In genomic region chr11:60133917-60134316, GRCh38 we compare ENCODE assay signal across 41 cellular contexts. TPM values are rescaled to one million over a fixed set of nuclear protein-coding genes. Genes with fewer than 3 reads are reported as not detected.
"Had no signal": no experiment of that assay in that cellular context is flagged by ENCODE, and none has a peak within 500 bp of the region (broad histone marks: within the 10 kb centered on the region; RNA-seq: fewer than 3 reads in every experiment).

No MANE protein-coding gene starts in this region.

- H3K27me3 ChIP-seq: adrenal gland, ascending aorta, body of pancreas, brain microvascular endothelial cell, breast epithelium, cardiac muscle cell had no signal

- H3K4me1 ChIP-seq: adrenal gland, ascending aorta, breast epithelium had no signal

- H3K27ac Mint-ChIP-seq: activated naive CD4-positive, alpha-beta T cell treated with anti-CD3 and anti-CD28 coated beads for 36 hours; activated naive CD4-positive, alpha-beta T cell treated with anti-CD3 and anti-CD28 coated beads, Interleukin-2, amount 10 ng/mL, durations not matched to agents 7 days and 5 days; activated naive CD4-positive, alpha-beta T cell treated with anti-CD3 and anti-CD28 coated beads, Interleukin-2, amount 50 U/mL, for 24 hours; activated naive CD4-positive, alpha-beta T cell treated with anti-CD3 and anti-CD28 coated beads, Interleukin-2, amount 50 U/mL, for 72 hours; activated naive CD8-positive, alpha-beta T cell; activated naive CD8-positive, alpha-beta T cell treated with anti-CD3 and anti-CD28 coated beads for 36 hours; activated naive CD8-positive, alpha-beta T cell treated with anti-CD3 and anti-CD28 coated beads, Interleukin-2, amount 10 ng/mL, durations not matched to agents 7 days and 5 days; activated naive CD8-positive, alpha-beta T cell treated with anti-CD3 and anti-CD28 coated beads, Interleukin-2, amount 50 U/mL, for 24 hours; activated T-cell treated with anti-CD3 and anti-CD28 coated beads, Interleukin-2, amount 50 U/mL, for 24 hours; activated T-cell treated with anti-CD3 and anti-CD28 coated beads, Interleukin-2, amount 50 U/mL, for 72 hours; activated T-helper 1 cell treated with anti-CD3 and anti-CD28 coated beads, Interleukin-12 subunit alpha, Interleukin-12 subunit beta, Interleukin-2, Interleukin-4 antibody, amounts not matched to agents 30 ng/mL and 10 ng/mL and 1 ng/mL, durations not matched to agents 14 hours and 24 hours and 36 hours; activated T-helper 17 cell treated with anti-CD3 and anti-CD28 coated beads, Interleukin-2, amount 50 U/mL, for 72 hours; activated T-helper 2 cell treated with anti-CD3 and anti-CD28 coated beads, Interferon-gamma antibody, Interleukin-2, Interleukin-4, amounts not matched to agents 10 μg/mL and 5 μg/mL and 100 μg/mL, durations not matched to agents 14 hours and 24 hours and 36 hours; brain had no signal

- H3K4me3 Mint-ChIP-seq: activated naive CD4-positive, alpha-beta T cell treated with anti-CD3 and anti-CD28 coated beads for 36 hours; activated naive CD4-positive, alpha-beta T cell treated with anti-CD3 and anti-CD28 coated beads, Interleukin-2, amount 10 ng/mL, durations not matched to agents 7 days and 5 days; activated naive CD4-positive, alpha-beta T cell treated with anti-CD3 and anti-CD28 coated beads, Interleukin-2, amount 50 U/mL, for 24 hours; activated naive CD8-positive, alpha-beta T cell; activated naive CD8-positive, alpha-beta T cell treated with anti-CD3 and anti-CD28 coated beads for 36 hours; activated naive CD8-positive, alpha-beta T cell treated with anti-CD3 and anti-CD28 coated beads, Interleukin-2, amount 10 ng/mL, durations not matched to agents 7 days and 5 days; activated naive CD8-positive, alpha-beta T cell treated with anti-CD3 and anti-CD28 coated beads, Interleukin-2, amount 50 U/mL, for 24 hours; activated T-cell treated with anti-CD3 and anti-CD28 coated beads, Interleukin-2, amount 50 U/mL, for 24 hours; activated T-cell treated with anti-CD3 and anti-CD28 coated beads, Interleukin-2, amount 50 U/mL, for 4 hours; activated T-cell treated with anti-CD3 and anti-CD28 coated beads, Interleukin-2, amount 50 U/mL, for 72 hours; activated T-helper 1 cell treated with anti-CD3 and anti-CD28 coated beads, Interleukin-12 subunit alpha, Interleukin-12 subunit beta, Interleukin-2, Interleukin-4 antibody, amounts not matched to agents 30 ng/mL and 10 ng/mL and 1 ng/mL, durations not matched to agents 14 hours and 24 hours and 36 hours; activated T-helper 17 cell treated with anti-CD3 and anti-CD28 coated beads, Interleukin-2, amount 50 U/mL, for 72 hours; brain; central memory CD8-positive, alpha-beta T cell had no signal

- DNase-seq: activated effector memory CD4-positive, alpha-beta T cell treated with anti-CD3 and anti-CD28 coated beads, Interleukin-2, amount 50 U/mL, for 16 hours; activated effector memory CD4-positive, alpha-beta T cell treated with Interleukin-2 at 50 U/mL for 16 hours; activated gamma-delta T cell; activated gamma-delta T cell treated with Interleukin-2 at 50 U/mL for 16 hours; activated naive CD4-positive, alpha-beta T cell; activated naive CD4-positive, alpha-beta T cell treated with anti-CD3 and anti-CD28 coated beads for 36 hours; activated naive CD4-positive, alpha-beta T cell treated with anti-CD3 and anti-CD28 coated beads, Interleukin-2, amount 10 ng/mL, durations not matched to agents 7 days and 5 days; activated naive CD4-positive, alpha-beta T cell treated with anti-CD3 and anti-CD28 coated beads, Interleukin-2, amount 50 U/mL, for 16 hours; activated naive CD4-positive, alpha-beta T cell treated with Interleukin-2 at 50 U/mL for 16 hours; activated naive CD8-positive, alpha-beta T cell treated with anti-CD3 and anti-CD28 coated beads for 36 hours; activated naive CD8-positive, alpha-beta T cell treated with anti-CD3 and anti-CD28 coated beads, Interleukin-2, amount 10 ng/mL, durations not matched to agents 7 days and 5 days; activated naive CD8-positive, alpha-beta T cell treated with anti-CD3 and anti-CD28 coated beads, Interleukin-2, amount 50 U/mL, for 24 hours; activated T-cell treated with anti-CD3 and anti-CD28 coated beads, Interleukin-2, amount 50 U/mL, for 24 hours; activated T-cell treated with anti-CD3 and anti-CD28 coated beads, Interleukin-2, amount 50 U/mL, for 4 hours; activated T-cell treated with anti-CD3 and anti-CD28 coated beads, Interleukin-2, amount 50 U/mL, for 48 hours; activated T-cell treated with anti-CD3 and anti-CD28 coated beads, Interleukin-2, amount 50 U/mL, for 72 hours; adrenal gland; amniotic stem cell; amygdala; anterior cingulate cortex; aorta; body of pancreas; brain microvascular endothelial cell; caudate nucleus; central memory CD4-positive, alpha-beta T cell; cerebellar nuclear complex had no signal

- H3K36me3 Mint-ChIP-seq: activated naive CD4-positive, alpha-beta T cell treated with anti-CD3 and anti-CD28 coated beads, Interleukin-2, amount 10 ng/mL, durations not matched to agents 7 days and 5 days; activated naive CD4-positive, alpha-beta T cell treated with anti-CD3 and anti-CD28 coated beads, Interleukin-2, amount 50 U/mL, for 24 hours; activated naive CD8-positive, alpha-beta T cell; activated naive CD8-positive, alpha-beta T cell treated with anti-CD3 and anti-CD28 coated beads for 36 hours; activated naive CD8-positive, alpha-beta T cell treated with anti-CD3 and anti-CD28 coated beads, Interleukin-2, amount 10 ng/mL, durations not matched to agents 7 days and 5 days; brain had no signal

- H3K4me1 Mint-ChIP-seq: activated naive CD4-positive, alpha-beta T cell treated with anti-CD3 and anti-CD28 coated beads, Interleukin-2, amount 10 ng/mL, durations not matched to agents 7 days and 5 days; activated naive CD4-positive, alpha-beta T cell treated with anti-CD3 and anti-CD28 coated beads, Interleukin-2, amount 50 U/mL, for 24 hours; activated naive CD8-positive, alpha-beta T cell treated with anti-CD3 and anti-CD28 coated beads for 36 hours; activated naive CD8-positive, alpha-beta T cell treated with anti-CD3 and anti-CD28 coated beads, Interleukin-2, amount 10 ng/mL, durations not matched to agents 7 days and 5 days; activated naive CD8-positive, alpha-beta T cell treated with anti-CD3 and anti-CD28 coated beads, Interleukin-2, amount 50 U/mL, for 24 hours; activated T-helper 17 cell treated with anti-CD3 and anti-CD28 coated beads, Interleukin-2, amount 50 U/mL, for 72 hours; brain; central memory CD8-positive, alpha-beta T cell had no signal

- H3K27me3 Mint-ChIP-seq: activated naive CD4-positive, alpha-beta T cell treated with anti-CD3 and anti-CD28 coated beads, Interleukin-2, amount 10 ng/mL, durations not matched to agents 7 days and 5 days; activated naive CD8-positive, alpha-beta T cell treated with anti-CD3 and anti-CD28 coated beads, Interleukin-2, amount 10 ng/mL, durations not matched to agents 7 days and 5 days had no signal

- H3K27ac ChIP-seq: adrenal gland, ascending aorta, body of pancreas, brain microvascular endothelial cell, breast epithelium, cardiac muscle cell had no signal

- H3K9me3 Mint-ChIP-seq: activated naive CD4-positive, alpha-beta T cell treated with anti-CD3 and anti-CD28 coated beads, Interleukin-2, amount 10 ng/mL, durations not matched to agents 7 days and 5 days; activated T-cell treated with anti-CD3 and anti-CD28 coated beads, Interleukin-2, amount 50 U/mL, for 72 hours; activated T-helper 1 cell treated with anti-CD3 and anti-CD28 coated beads, Interleukin-12 subunit alpha, Interleukin-12 subunit beta, Interleukin-2, Interleukin-4 antibody, amounts not matched to agents 30 ng/mL and 10 ng/mL and 1 ng/mL, durations not matched to agents 14 hours and 24 hours and 36 hours; activated T-helper 17 cell treated with anti-CD3 and anti-CD28 coated beads, Interleukin-2, amount 50 U/mL, for 72 hours; activated T-helper 2 cell treated with anti-CD3 and anti-CD28 coated beads, Interferon-gamma antibody, Interleukin-2, Interleukin-4, amounts not matched to agents 10 μg/mL and 5 μg/mL and 100 μg/mL, durations not matched to agents 14 hours and 24 hours and 36 hours; central memory CD8-positive, alpha-beta T cell had no signal

- H3K9me3 ChIP-seq: adrenal gland, body of pancreas had no signal

- H3K4me3 ChIP-seq: adrenal gland, ascending aorta, body of pancreas, breast epithelium, cardiac muscle cell had no signal

- H3K36me3 ChIP-seq: adrenal gland, ascending aorta, brain microvascular endothelial cell, breast epithelium, cardiac muscle cell had no signal

- FAIRE-seq: astrocyte, bronchial epithelial cell had no signal

- ATAC-seq: activated naive CD4-positive, alpha-beta T cell treated with anti-CD3 and anti-CD28 coated beads, Interleukin-2, amount 50 U/mL, for 72 hours; activated naive CD8-positive, alpha-beta T cell treated with anti-CD3 and anti-CD28 coated beads, Interleukin-2, amount 50 U/mL, for 24 hours; activated T-cell treated with anti-CD3 and anti-CD28 coated beads, Interleukin-2, amount 50 U/mL, for 4 hours; activated T-cell treated with anti-CD3 and anti-CD28 coated beads, Interleukin-2, amount 50 U/mL, for 72 hours; activated T-helper 17 cell treated with anti-CD3 and anti-CD28 coated beads, Interleukin-2, amount 50 U/mL, for 72 hours; body of pancreas had no signal

RNA-seq across cellular contexts. Expression of gene MS4A2, which starts 45.5 kb away (rescaled TPM):
- total RNA-seq: activated naive CD4-positive, alpha-beta T cell treated with anti-CD3 and anti-CD28 coated beads for 36 hours; activated naive CD4-positive, alpha-beta T cell treated with anti-CD3 and anti-CD28 coated beads, Interleukin-2, amount 50 U/mL, for 72 hours; activated naive CD8-positive, alpha-beta T cell treated with anti-CD3 and anti-CD28 coated beads for 36 hours; activated naive CD8-positive, alpha-beta T cell treated with anti-CD3 and anti-CD28 coated beads, Interleukin-2, amount 10 ng/mL, durations not matched to agents 7 days and 5 days; activated T-cell treated with anti-CD3 and anti-CD28 coated beads, Interleukin-2, amount 50 U/mL, for 4 hours; activated T-cell treated with anti-CD3 and anti-CD28 coated beads, Interleukin-2, amount 50 U/mL, for 72 hours; activated T-helper 1 cell treated with anti-CD3 and anti-CD28 coated beads, Interleukin-12 subunit alpha, Interleukin-12 subunit beta, Interleukin-2, Interleukin-4 antibody, amounts not matched to agents 30 ng/mL and 10 ng/mL and 1 ng/mL, durations not matched to agents 14 hours and 24 hours and 36 hours; activated T-helper 17 cell treated with anti-CD3 and anti-CD28 coated beads, Interleukin-2, amount 50 U/mL, for 72 hours; activated T-helper 2 cell treated with anti-CD3 and anti-CD28 coated beads, Interferon-gamma antibody, Interleukin-2, Interleukin-4, amounts not matched to agents 10 μg/mL and 5 μg/mL and 100 μg/mL, durations not matched to agents 14 hours and 24 hours and 36 hours; ascending aorta; astrocyte; bronchial epithelial cell; cardiac muscle cell; cerebellum; chondrocyte had no signal
- polyA plus RNA-seq: cardiac muscle cell had no signal

RNA-seq across cellular contexts. Expression of gene MS4A6A, which starts 49.0 kb away (rescaled TPM):
- total RNA-seq: activated naive CD4-positive, alpha-beta T cell treated with anti-CD3 and anti-CD28 coated beads for 36 hours; activated naive CD4-positive, alpha-beta T cell treated with anti-CD3 and anti-CD28 coated beads, Interleukin-2, amount 50 U/mL, for 72 hours; activated naive CD8-positive, alpha-beta T cell treated with anti-CD3 and anti-CD28 coated beads for 36 hours; activated T-cell treated with anti-CD3 and anti-CD28 coated beads, Interleukin-2, amount 50 U/mL, for 4 hours; activated T-cell treated with anti-CD3 and anti-CD28 coated beads, Interleukin-2, amount 50 U/mL, for 72 hours; activated T-helper 1 cell treated with anti-CD3 and anti-CD28 coated beads, Interleukin-12 subunit alpha, Interleukin-12 subunit beta, Interleukin-2, Interleukin-4 antibody, amounts not matched to agents 30 ng/mL and 10 ng/mL and 1 ng/mL, durations not matched to agents 14 hours and 24 hours and 36 hours; activated T-helper 17 cell treated with anti-CD3 and anti-CD28 coated beads, Interleukin-2, amount 50 U/mL, for 72 hours; activated T-helper 2 cell treated with anti-CD3 and anti-CD28 coated beads, Interferon-gamma antibody, Interleukin-2, Interleukin-4, amounts not matched to agents 10 μg/mL and 5 μg/mL and 100 μg/mL, durations not matched to agents 14 hours and 24 hours and 36 hours; astrocyte; bronchial epithelial cell; chondrocyte had no signal
- polyA plus RNA-seq: cardiac muscle cell had no signal
